25 cellular contexts compared by ENCODE assay signal in genomic region chr18:5601188-5601624, GRCh38. TPM values are rescaled to one million over a fixed set of nuclear protein-coding genes. Genes with fewer than 3 reads are reported as not detected.
DNase-seq lines count a peak whose midpoint lies in the region; ATAC-seq and TF ChIP-seq lines count a peak whose summit lies in the region.
"Had no signal": no experiment of that assay in that cellular context is flagged by ENCODE, and none has a peak within 500 bp of the region (broad histone marks: within the 10 kb centered on the region; RNA-seq: fewer than 3 reads in every experiment).

No MANE protein-coding gene starts in this region.

- H3K4me1 ChIP-seq in Peyer's patch (peaks cover 0 to 4% (median 0%) of the 10 kb centered on the region in 4 donors), lung (ENCODE audit: control insufficient read depth in 2 of 2, insufficient read depth in 2 of 2, low read length in 2 of 2) (no peaks in the 10 kb centered on the region), transverse colon (peaks cover 0 to 11% (median 3%) of the 10 kb centered on the region in 4 donors), spleen (no peaks in the 10 kb centered on the region)
- H3K4me1 ChIP-seq: ascending aorta, BLaER1, lower lobe of right lung, neural progenitor cell, prostate gland, thyroid gland had no signal

- DNase-seq in Peyer's patch = peak in 2 of 3 donors; percentile 54 to 76
- DNase-seq in foreskin melanocyte = peak; percentile 15
- DNase-seq in lung (ENCODE audit: low spot score) = no peak
- DNase-seq in transverse colon = peak; percentile 26
- DNase-seq in dedifferentiated amniotic fluid mesenchymal stem cell (ENCODE audit: extremely low spot score) = no peak
- no peak for DNase-seq in spleen
- DNase-seq in stimulated activated naive CD8-positive, alpha-beta T cell treated with anti-CD3 and anti-CD28 coated beads, Interleukin-15, Interleukin-2, amounts not matched to agents 100 U/mL and 50 U/mL, for 24 hours = no peak
- DNase-seq: activated CD4-positive, alpha-beta memory T cell treated with anti-CD3 and anti-CD28 coated beads, Interleukin-2, amount 10 ng/mL, durations not matched to agents 7 days and 5 days; activated CD4-positive, CD25-positive, alpha-beta regulatory T cell treated with anti-CD3 and anti-CD28 coated beads, Interleukin-2, amount 50 U/mL, for 72 hours; COR-L47; GF-D8; KG1; lower lobe of right lung; MG63; NCI-H1105 treated with DMSO at 0.1 percent for 48 hours; NCI-H2081; NCI-H226; SK-N-SH; stimulated activated naive CD8-positive, alpha-beta T cell treated with anti-CD3 and anti-CD28 coated beads, Interleukin-15, amount 100 ng/mL, for 72 hours; thyroid gland had no signal

- no peak for TF ChIP-seq EP300 in transverse colon (IDR thresholded peaks at IDR 0.05; ENCODE audit: low read depth)

- intact Hi-C loops in transverse colon (cut with DNase I; ENCODE audit: low total_unique reads) (loop anchor here (5.0 kb wide), 1 partner anchor 291 kb away; no protein-coding TSS in a partner anchor), spleen (cut with DNase I; ENCODE audit: low total_unique reads) (no loop called here)

- H3K27me3 ChIP-seq in Peyer's patch = no peaks in the 10 kb centered on the region
- H3K27me3 ChIP-seq in lung (ENCODE audit: control insufficient read depth, insufficient read depth) = no peaks in the 10 kb centered on the region
- H3K27me3 ChIP-seq in transverse colon = no peaks in the 10 kb centered on the region
- peaks cover 0 to 4% (median 0%) of the 10 kb centered on the region in 7 donors for H3K27me3 ChIP-seq in spleen (replicated peaks in 1 of 7)
- H3K27me3 ChIP-seq: ascending aorta, BLaER1, MG63, neural progenitor cell, thyroid gland had no signal

- TF ChIP-seq POLR2A in Peyer's patch (IDR thresholded peaks at IDR 0.05) (no peak), transverse colon (IDR thresholded peaks at IDR 0.05) (no peak), spleen (IDR thresholded peaks at IDR 0.05) (no peak)

- H3K27ac ChIP-seq in Peyer's patch (peak overlapping the region in 2 of 4 donors; percentile 29 to 71), lung (ENCODE audit: low read depth in 1 of 2, low read length in 1 of 2) (no peak overlapping the region), transverse colon (no peak overlapping the region), spleen (no peak overlapping the region)
- H3K27ac ChIP-seq: ascending aorta, BLaER1, lower lobe of right lung, neural progenitor cell, prostate gland, thyroid gland had no signal

- H3K36me3 ChIP-seq in Peyer's patch (peaks cover 0 to 5% (median 0%) of the 10 kb centered on the region in 3 donors), lung (ENCODE audit: control insufficient read depth in 2 of 2, insufficient read depth in 2 of 2, low read length in 2 of 2) (no peaks in the 10 kb centered on the region), transverse colon (no peaks in the 10 kb centered on the region), spleen (no peaks in the 10 kb centered on the region)
- H3K36me3 ChIP-seq: ascending aorta, BLaER1, lower lobe of right lung, MG63, neural progenitor cell, prostate gland, thyroid gland had no signal

- in situ Hi-C loops in transverse colon (cut with MboI; ENCODE audit: low pct_ligation_motif_present in 1 of 4, low pct_unique_long_range_greater_than_20kb in 1 of 4, low sequenced_read_pairs in 3 of 4) = loop anchor here in 1 of 4 donors (25.0 kb wide), 1 partner anchor 236 kb away; no protein-coding TSS in a partner anchor

- TF ChIP-seq CTCF in Peyer's patch (IDR thresholded peaks at IDR 0.05) = peak in 1 of 6 experiments; percentile 10
- no peak for TF ChIP-seq CTCF in lung (IDR thresholded peaks at IDR 0.05; ENCODE audit: control extremely low read depth, extremely low read depth)
- no peak for TF ChIP-seq CTCF in transverse colon (IDR thresholded peaks at IDR 0.05)
- TF ChIP-seq CTCF in spleen (IDR thresholded peaks at IDR 0.05 in 8 of 11, conservative IDR thresholded peaks at IDR 0.05 in 3 of 11) = no peak

- WGBS in lung, 2 donors = 76 to 82% methylated on average over 2 of the region's 2 CpGs
- 17 to 43% methylated on average over 1 to 2 of the region's 2 CpGs for WGBS in transverse colon (ENCODE audit: low coverage in 1 of 2), 2 donors
- 68 to 84% (median 79%) methylated on average over 2 of the region's 2 CpGs for WGBS in spleen, 5 donors

- ATAC-seq in lung (ENCODE audit: insufficient read depth, low FRiP score) = peak; percentile 11
- no peak for ATAC-seq in stimulated activated naive CD8-positive, alpha-beta T cell treated with anti-CD3 and anti-CD28 coated beads, Interleukin-15, Interleukin-2, amounts not matched to agents 100 U/mL and 50 U/mL, for 24 hours
- ATAC-seq: HCT116; stimulated activated naive CD8-positive, alpha-beta T cell treated with anti-CD3 and anti-CD28 coated beads, Interleukin-15, amount 100 ng/mL, for 72 hours had no signal

- H3K9me3 ChIP-seq in Peyer's patch (no peaks in the 10 kb centered on the region), lung (ENCODE audit: control insufficient read depth in 2 of 2, insufficient read depth in 1 of 2, low read length in 1 of 2) (peaks cover 0 to 2% of the 10 kb centered on the region in 2 donors), transverse colon (no peaks in the 10 kb centered on the region), spleen (no peaks in the 10 kb centered on the region)
- H3K9me3 ChIP-seq: ascending aorta, BLaER1, lower lobe of right lung, MG63, prostate gland, SK-N-SH, thyroid gland had no signal

- H3K4me3 ChIP-seq in Peyer's patch (no peak overlapping the region), lung (no peak overlapping the region), transverse colon (no peak overlapping the region), spleen (no peak overlapping the region)
- H3K4me3 ChIP-seq: ascending aorta, BLaER1, lower lobe of right lung, MG63, neural progenitor cell, prostate gland, thyroid gland had no signal

RNA-seq across cellular contexts. Expression of gene EPB41L3, which starts 57.4 kb away (rescaled TPM):
- 100 to 1,000 TPM; 234 to 251 (median 248) TPM for total RNA-seq in Peyer's patch
- total RNA-seq in lung = 10 to 100 TPM; 37.3 to 64.0 TPM
- 10 to 100 TPM; 19.0 to 42.4 TPM for polyA plus RNA-seq in lung
- 100 to 1,000 TPM in 3 of 4 donors, 10 to 100 TPM in 1; 97.3 to 403 (median 134) TPM for total RNA-seq in transverse colon
- total RNA-seq in spleen = 100 to 1,000 TPM in 2 of 7 donors, 10 to 100 TPM in 5; 48.0 to 121 (median 62.9) TPM
- 10 to 100 TPM in 1 of 3 donors, 1 to 10 TPM in 2; 8.0 to 11.0 (median 9.9) TPM for polyA plus RNA-seq in spleen

Comparison
In these comparisons a context has a peak if more than half of its experiments do, and no peak if none do; other contexts are left out.
1. DNase-seq: peak in Peyer's patch (2 of 3), foreskin melanocyte (single experiment) and transverse colon (single experiment); none in lung (single experiment), dedifferentiated amniotic fluid mesenchymal stem cell (single experiment), spleen (single experiment) and stimulated activated naive CD8-positive, alpha-beta T cell treated with anti-CD3 and anti-CD28 coated beads, Interleukin-15, Interleukin-2, amounts not matched to agents 100 U/mL and 50 U/mL, for 24 hours (single experiment).